Comparison of ENCODE assay signal across 8 cellular contexts in the genomic region with DNA sequence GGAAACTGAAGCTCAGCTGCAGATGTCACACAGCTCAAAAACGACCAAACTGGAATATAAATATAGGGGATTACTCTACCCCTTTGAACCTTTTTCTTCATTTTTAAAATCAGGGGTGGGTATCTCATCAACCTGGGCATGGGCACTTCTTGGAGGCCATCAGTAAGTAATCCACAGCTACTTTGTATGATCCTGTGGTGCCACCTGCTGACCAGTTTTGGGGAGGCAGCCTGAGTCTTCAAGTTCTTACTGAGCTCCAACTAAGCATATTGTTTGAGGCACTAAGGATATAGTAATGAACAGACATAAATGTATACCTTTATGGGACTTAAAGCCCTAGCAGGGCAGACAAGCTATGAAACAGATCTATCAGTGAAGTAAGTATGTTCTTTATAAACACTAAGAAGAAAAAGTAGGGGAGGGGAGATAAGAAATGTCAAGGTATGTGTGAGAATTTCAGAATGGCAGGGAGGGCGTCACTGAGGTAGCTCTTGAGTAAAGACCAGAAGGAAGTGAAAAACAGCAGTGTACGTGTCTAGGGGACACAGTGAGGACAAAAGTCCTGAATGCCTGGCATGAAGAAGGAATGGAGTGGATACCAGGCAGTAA. TPM values are rescaled to one million over a fixed set of nuclear protein-coding genes. Genes with fewer than 3 reads are reported as not detected.
DNase-seq lines count a peak whose midpoint lies in the region; ATAC-seq, FAIRE-seq and TF ChIP-seq lines count a peak whose summit lies in the region.

No MANE protein-coding gene starts in this region.

- DNase-seq in natural killer cell = peak; percentile 39
- DNase-seq in natural killer cell treated with Interleukin-12 subunit alpha and Interleukin-12 subunit beta and Interleukin-15 and Interleukin-18, amount 100 ng/mL, for 72 hours (ENCODE audit: low spot score) = no peak
- peak; percentile 57 for DNase-seq in HK-2 (ENCODE audit: unreplicated experiment)
- DNase-seq in RPMI7951 (ENCODE audit: low read depth) = peak; percentile 57
- peak; percentile 90 for DNase-seq in activated effector memory CD4-positive, alpha-beta T cell treated with anti-CD3 and anti-CD28 coated beads, Interleukin-2, amount 50 U/mL, for 16 hours
- peak; percentile 41 for DNase-seq in germinal center (ENCODE audit: low spot score)
- peak; percentile 85 for DNase-seq in pons (ENCODE audit: low spot score)
- peak; percentile 66 for DNase-seq in urothelium cell line (ENCODE audit: low spot score)

- H3K9me3 Mint-ChIP-seq in natural killer cell = no peaks in the 10 kb centered on the region
- no peaks in the 10 kb centered on the region for H3K9me3 Mint-ChIP-seq in natural killer cell treated with Interleukin-12 subunit alpha and Interleukin-12 subunit beta and Interleukin-15 and Interleukin-18, amount 100 ng/mL, for 72 hours

- no peak overlapping the region for H3K4me3 Mint-ChIP-seq in natural killer cell
- H3K4me3 Mint-ChIP-seq in natural killer cell treated with Interleukin-12 subunit alpha and Interleukin-12 subunit beta and Interleukin-15 and Interleukin-18, amount 100 ng/mL, for 72 hours = no peak overlapping the region

- TF ChIP-seq CTCF in natural killer cell (IDR thresholded peaks at IDR 0.05) = peak; percentile 63

- no peaks in the 10 kb centered on the region for H3K36me3 Mint-ChIP-seq in natural killer cell
- H3K36me3 Mint-ChIP-seq in natural killer cell treated with Interleukin-12 subunit alpha and Interleukin-12 subunit beta and Interleukin-15 and Interleukin-18, amount 100 ng/mL, for 72 hours = no peaks in the 10 kb centered on the region

- intact Hi-C loops in natural killer cell (cut with micrococcal nuclease) = loop anchor here (1.0 kb wide), 1 partner anchor 66 kb away; no protein-coding TSS in a partner anchor

- H3K27me3 Mint-ChIP-seq in natural killer cell (ENCODE audit: low read depth in 2 of 2) = no peaks in the 10 kb centered on the region
- H3K27me3 Mint-ChIP-seq in natural killer cell treated with Interleukin-12 subunit alpha and Interleukin-12 subunit beta and Interleukin-15 and Interleukin-18, amount 100 ng/mL, for 72 hours = peaks cover 0 to 4% of the 10 kb centered on the region in 2 donors

- no peak overlapping the region for H3K27ac Mint-ChIP-seq in natural killer cell
- no peak overlapping the region for H3K27ac Mint-ChIP-seq in natural killer cell treated with Interleukin-12 subunit alpha and Interleukin-12 subunit beta and Interleukin-15 and Interleukin-18, amount 100 ng/mL, for 72 hours

- peak in 1 of 3 donors; percentile 56 for ATAC-seq in natural killer cell
- no peak for ATAC-seq in natural killer cell treated with Interleukin-12 subunit alpha and Interleukin-12 subunit beta and Interleukin-15 and Interleukin-18, amount 100 ng/mL, for 72 hours

- no peak for FAIRE-seq in urothelium cell line (lab: Jason Lieb, UNC)

- no peaks in the 10 kb centered on the region for H3K4me1 Mint-ChIP-seq in natural killer cell
- no peaks in the 10 kb centered on the region for H3K4me1 Mint-ChIP-seq in natural killer cell treated with Interleukin-12 subunit alpha and Interleukin-12 subunit beta and Interleukin-15 and Interleukin-18, amount 100 ng/mL, for 72 hours (ENCODE audit: low read depth in 2 of 2)

RNA-seq across cellular contexts. Expression of a gene that starts 18.4 kb away (rescaled TPM):
- total RNA-seq in natural killer cell = not detected
- not detected for total RNA-seq in natural killer cell treated with Interleukin-12 subunit alpha and Interleukin-12 subunit beta and Interleukin-15 and Interleukin-18, amount 100 ng/mL, for 72 hours
- total RNA-seq in RPMI7951 (2014; rRNA removed; shearing (Covaris generic)) = under 0.01 and 0.10 TPM in 2 replicates
